8 cellular contexts compared by ENCODE assay signal in genomic region chr11:126440792-126441514, GRCh38.
DNase-seq lines count a peak whose midpoint lies in the region; ATAC-seq lines count a peak whose summit lies in the region.

No MANE protein-coding gene starts in this region.

- peak; percentile 66 for ATAC-seq in HG02623 (IDR thresholded peaks at IDR 0.05; ENCODE audit: unreplicated experiment)
- ATAC-seq in HG02973 (IDR thresholded peaks at IDR 0.05; ENCODE audit: unreplicated experiment) = no peak

- peak; percentile 75 for DNase-seq in GDM1 (lab: John Stamatoyannopoulos, UW)
- DNase-seq in NCI-H146 treated with DMSO at 0.1 percent for 48 hours (lab: John Stamatoyannopoulos, UW; ENCODE audit: unreplicated experiment) = peak; percentile 60
- DNase-seq in T-helper 1 cell = peak in 4 of 5 donors; percentile 46 to 56 (median 51)
- DNase-seq in amniotic stem cell (lab: John Stamatoyannopoulos, UW) = peak; percentile 30
- DNase-seq in hepatic stellate cell (ENCODE audit: low spot score) = peak; percentile 94
- peak; percentile 33 for DNase-seq in renal cortical epithelial cell (ENCODE audit: low read depth)

Comparison
In these comparisons a context has a peak if more than half of its experiments do, and no peak if none do; other contexts are left out.
1. DNase-seq: peak in every context shown above with its lines; median percentile 94 in hepatic stellate cell; 75 in GDM1; 60 in NCI-H146 treated with DMSO at 0.1 percent for 48 hours; 51 in T-helper 1 cell; 33 in renal cortical epithelial cell; 30 in amniotic stem cell.